ENCODE assay signal across 21 cellular contexts in genomic region chr13:79447741-79448140, GRCh38.
"Had no signal": no experiment of that assay in that cellular context is flagged by ENCODE, and none has a peak within 500 bp of the region (broad histone marks: within the 10 kb centered on the region; RNA-seq: fewer than 3 reads in every experiment).

No MANE protein-coding gene starts in this region.

- H3K36me3 ChIP-seq: heart left ventricle, right lobe of liver, transverse colon had no signal

- H3K4me3 Mint-ChIP-seq: activated naive CD8-positive, alpha-beta T cell treated with anti-CD3 and anti-CD28 coated beads, Interleukin-2, amount 50 U/mL, for 24 hours; endodermal cell; neural crest cell; stimulated activated naive B cell treated with anti-CD40 and anti-IgM and Interleukin-4, amounts not matched to agents 10 μg/mL and 1 μg/mL and 100 μg/mL, for 72 hours had no signal

- ATAC-seq: activated CD4-positive, CD25-positive, alpha-beta regulatory T cell treated with anti-CD3 and anti-CD28 coated beads, Interleukin-2, amount 50 U/mL, for 24 hours; activated naive CD8-positive, alpha-beta T cell treated with anti-CD3 and anti-CD28 coated beads, Interleukin-2, amount 50 U/mL, for 24 hours; heart left ventricle; left ventricle myocardium superior; right lobe of liver had no signal

- H3K9me3 Mint-ChIP-seq: activated naive CD8-positive, alpha-beta T cell treated with anti-CD3 and anti-CD28 coated beads, Interleukin-2, amount 50 U/mL, for 24 hours; endodermal cell; neural crest cell; T-helper 1 cell treated with Interleukin-12 subunit alpha and Interleukin-12 subunit beta and Interleukin-4 antibody, amounts not matched to agents 30 μg/mL and 1 μg/mL, for 36 hours had no signal

- H3K4me1 ChIP-seq: right lobe of liver, transverse colon had no signal

- H3K27ac ChIP-seq: coronary artery, heart left ventricle, right lobe of liver, skin epidermis, transverse colon, VCaP had no signal

- H3K27ac Mint-ChIP-seq: endodermal cell; stimulated activated naive B cell treated with anti-CD40 and anti-IgM and Interleukin-4, amounts not matched to agents 10 μg/mL and 1 μg/mL and 100 μg/mL, for 72 hours; T-helper 1 cell treated with Interleukin-12 subunit alpha and Interleukin-12 subunit beta and Interleukin-4 antibody, amounts not matched to agents 30 μg/mL and 1 μg/mL, for 36 hours had no signal

- H3K27me3 Mint-ChIP-seq: activated naive CD8-positive, alpha-beta T cell treated with anti-CD3 and anti-CD28 coated beads, Interleukin-2, amount 50 U/mL, for 24 hours had no signal

- H3K9me3 ChIP-seq: heart left ventricle, mucosa of descending colon, right lobe of liver, transverse colon had no signal

- H3K27me3 ChIP-seq: heart left ventricle, right lobe of liver, transverse colon had no signal

- H3K4me3 ChIP-seq: coronary artery, heart left ventricle, mucosa of descending colon, right lobe of liver, skin epidermis, transverse colon had no signal

- DNase-seq: activated CD4-positive, alpha-beta T cell treated with anti-CD3 and anti-CD28 coated beads, Interleukin-2, amount 50 U/mL, for 4 hours; activated gamma-delta T cell; activated naive CD4-positive, alpha-beta T cell treated with anti-CD3 and anti-CD28 coated beads, Interleukin-2, amount 50 U/mL, for 16 hours; activated naive CD8-positive, alpha-beta T cell treated with anti-CD3 and anti-CD28 coated beads, Interleukin-2, amount 50 U/mL, for 24 hours; activated T-cell treated with anti-CD3 and anti-CD28 coated beads, Interleukin-2, amount 50 U/mL, for 48 hours; cerebellar nuclear complex; endodermal cell; heart left ventricle; left ventricle myocardium superior; mucosa of descending colon; posterior cingulate gyrus; right lobe of liver; stimulated activated CD4-positive, alpha-beta T cell treated with anti-CD3 and anti-CD28 coated beads, Interleukin-2, amount 100 ng/mL, for 24 hours; stimulated activated naive B cell treated with anti-CD40 and anti-IgM and Interleukin-4, amounts not matched to agents 10 μg/mL and 1 μg/mL and 100 μg/mL, for 72 hours; transverse colon had no signal
